15 cellular contexts compared by ENCODE assay signal in the genomic region with DNA sequence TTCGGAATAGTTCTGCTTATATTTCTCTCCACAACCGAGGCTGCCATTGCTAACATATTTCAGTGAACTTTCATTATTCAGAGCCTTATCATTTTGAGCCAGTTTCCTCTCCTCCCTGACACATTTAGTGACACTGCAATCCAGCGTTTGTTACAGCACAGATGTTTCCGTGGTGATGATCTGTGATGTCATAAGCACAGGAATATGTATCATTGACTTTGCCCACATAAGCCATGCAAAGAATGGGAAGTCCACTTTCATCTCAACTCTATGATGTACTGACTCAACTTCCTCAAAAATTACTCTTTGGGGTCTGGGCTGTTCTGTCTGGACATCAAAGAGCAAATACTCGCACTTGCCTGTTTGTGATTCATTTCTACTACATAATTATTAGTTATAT.
DNase-seq lines count a peak whose midpoint lies in the region; ATAC-seq and TF ChIP-seq lines count a peak whose summit lies in the region.
"Had no signal": no experiment of that assay in that cellular context is flagged by ENCODE, and none has a peak within 500 bp of the region (broad histone marks: within the 10 kb centered on the region; RNA-seq: fewer than 3 reads in every experiment).

No MANE protein-coding gene starts in this region.

- H3K9me3 ChIP-seq in CD4-positive, alpha-beta T cell (ENCODE audit: control insufficient read depth, low read length) = no peaks in the 10 kb centered on the region
- H3K9me3 ChIP-seq: prostate gland had no signal

- H3K9me3 Mint-ChIP-seq in activated B cell treated with CpG ODN at 0.5 μM for 24 hours = no peaks in the 10 kb centered on the region
- no peaks in the 10 kb centered on the region for H3K9me3 Mint-ChIP-seq in CD4-positive, alpha-beta T cell

- no peak for DNase-seq in left ventricle myocardium superior
- DNase-seq in Right ventricle myocardium superior = no peak
- DNase-seq in activated B cell treated with CpG ODN at 0.5 μM for 24 hours = no peak
- peak; percentile 26 for DNase-seq in left kidney (ENCODE audit: low read depth, low spot score)
- DNase-seq in amniotic stem cell (lab: John Stamatoyannopoulos, UW) = no peak
- DNase-seq in dedifferentiated amniotic fluid mesenchymal stem cell (ENCODE audit: extremely low spot score) = no peak
- DNase-seq in CD4-positive, alpha-beta T cell = no peak
- DNase-seq: ACHN; activated effector memory CD4-positive, alpha-beta T cell treated with Interleukin-2 at 50 U/mL for 16 hours; hippocampal formation; MM.1S had no signal

- POLR2A ChIA-PET in activated B cell treated with CpG ODN at 0.5 μM for 24 hours (lab: Charles Lee) = interaction anchor here (1.4 kb wide), 1 partner anchor 9 kb away, joined by 4 read pairs; no protein-coding TSS in a partner anchor
- POLR2A ChIA-PET in CD4-positive, alpha-beta T cell (lab: Charles Lee) = no interaction called here

- peaks cover 81% of the 10 kb centered on the region for H3K4me1 Mint-ChIP-seq in activated B cell treated with CpG ODN at 0.5 μM for 24 hours
- peaks cover 23% of the 10 kb centered on the region for H3K4me1 Mint-ChIP-seq in CD4-positive, alpha-beta T cell (ENCODE audit: low read depth)

- peaks cover 67% of the 10 kb centered on the region for H3K36me3 Mint-ChIP-seq in activated B cell treated with CpG ODN at 0.5 μM for 24 hours (ENCODE audit: low read depth)
- no peaks in the 10 kb centered on the region for H3K36me3 Mint-ChIP-seq in CD4-positive, alpha-beta T cell (ENCODE audit: low read depth)

- no peak overlapping the region for H3K27ac ChIP-seq in CD4-positive, alpha-beta T cell (ENCODE audit: low read depth, low read length)
- H3K27ac ChIP-seq: epithelial cell of prostate, prostate gland, SK-N-MC had no signal

- no peak overlapping the region for H3K4me3 Mint-ChIP-seq in activated B cell treated with CpG ODN at 0.5 μM for 24 hours
- H3K4me3 Mint-ChIP-seq in CD4-positive, alpha-beta T cell = no peak overlapping the region

- CTCF ChIA-PET in activated B cell treated with CpG ODN at 0.5 μM for 24 hours (lab: Charles Lee) = no interaction called here
- CTCF ChIA-PET in CD4-positive, alpha-beta T cell (lab: Charles Lee) = no interaction called here

- no peak for TF ChIP-seq CTCF in activated B cell treated with CpG ODN at 0.5 μM for 24 hours (IDR thresholded peaks at IDR 0.05)
- TF ChIP-seq CTCF in CD4-positive, alpha-beta T cell (IDR thresholded peaks at IDR 0.05) = no peak

- peak overlapping the region; percentile 83 for H3K27ac Mint-ChIP-seq in activated B cell treated with CpG ODN at 0.5 μM for 24 hours
- no peak overlapping the region for H3K27ac Mint-ChIP-seq in CD4-positive, alpha-beta T cell

- H3K27me3 Mint-ChIP-seq in activated B cell treated with CpG ODN at 0.5 μM for 24 hours = no peaks in the 10 kb centered on the region
- peaks cover 7% of the 10 kb centered on the region for H3K27me3 Mint-ChIP-seq in CD4-positive, alpha-beta T cell

- intact Hi-C loops in left ventricle myocardium superior (cut with micrococcal nuclease) = no loop called here
- intact Hi-C loops in Right ventricle myocardium superior (cut with DNase I) = no loop called here
- intact Hi-C loops in activated B cell treated with CpG ODN at 0.5 μM for 24 hours (cut with micrococcal nuclease) = no loop called here
- intact Hi-C loops in CD4-positive, alpha-beta T cell (cut with DNase I, micrococcal nuclease) = no loop called here

- H3K27me3 ChIP-seq in CD4-positive, alpha-beta T cell (ENCODE audit: control insufficient read depth, insufficient read depth, low read length) = no peaks in the 10 kb centered on the region

- ATAC-seq in left ventricle myocardium superior (peak; percentile 31), Right ventricle myocardium superior (ENCODE audit: poor library complexity) (no peak), activated B cell treated with CpG ODN at 0.5 μM for 24 hours (ENCODE audit: low read depth) (peak; percentile 37), HG02840 (IDR thresholded peaks at IDR 0.05; ENCODE audit: low FRiP score, unreplicated experiment) (no peak)
- ATAC-seq in CD4-positive, alpha-beta T cell (ENCODE audit: poor library complexity) = no peak

Comparison
In these comparisons a context has a peak if more than half of its experiments do, and no peak if none do; other contexts are left out.
1. ATAC-seq: peak in left ventricle myocardium superior (single experiment) and activated B cell treated with CpG ODN at 0.5 μM for 24 hours (single experiment); none in Right ventricle myocardium superior (single experiment), CD4-positive, alpha-beta T cell (single experiment) and HG02840 (single experiment).